ENCODE assay signal across 26 cellular contexts in the genomic region with DNA sequence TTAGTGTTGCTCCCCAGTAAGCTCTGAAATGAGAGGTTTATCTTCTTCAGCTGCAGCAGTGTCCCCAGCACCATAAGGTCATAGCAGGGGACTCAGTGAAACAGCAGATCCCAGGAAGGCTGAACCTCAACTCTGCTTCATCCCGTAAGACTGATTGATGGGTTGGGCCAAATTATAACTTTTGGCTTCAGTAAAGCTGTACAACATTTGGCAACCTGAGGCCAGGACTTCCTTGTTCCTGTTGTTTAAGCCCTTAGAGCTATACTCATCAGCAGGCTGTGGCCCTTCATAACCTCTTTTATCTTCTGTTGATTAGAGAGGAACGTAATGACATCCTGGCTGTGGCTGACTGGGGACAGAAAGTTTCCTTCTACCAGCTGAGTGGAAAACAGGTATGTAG. TPM values are rescaled to one million over a fixed set of nuclear protein-coding genes. Genes with fewer than 3 reads are reported as not detected.
A peak's percentile ranks its signal among the peaks of the same experiment; 100 is the strongest.
DNase-seq lines count a peak whose midpoint lies in the region; ATAC-seq and TF ChIP-seq lines count a peak whose summit lies in the region.
"Had no signal": no experiment of that assay in that cellular context is flagged by ENCODE, and none has a peak within 500 bp of the region (broad histone marks: within the 10 kb centered on the region; RNA-seq: fewer than 3 reads in every experiment).

No MANE protein-coding gene starts in this region.

- H3K4me3 ChIP-seq in hepatocyte (no peak overlapping the region), upper lobe of right lung (no peak overlapping the region), body of pancreas (no peak overlapping the region)

- no peaks in the 10 kb centered on the region for H3K79me2 ChIP-seq in hepatocyte

- H3K4me2 ChIP-seq in hepatocyte = no peak overlapping the region

- ATAC-seq in upper lobe of right lung (peak; percentile 51), HG03108 (IDR thresholded peaks at IDR 0.05; ENCODE audit: unreplicated experiment) (no peak), body of pancreas (no peak)

- intact Hi-C loops in upper lobe of right lung (cut with DNase I) = no loop called here
- intact Hi-C loops in body of pancreas (cut with DNase I) = no loop called here

- no peaks in the 10 kb centered on the region for H3K9me2 ChIP-seq in hepatocyte (replicated peaks; ENCODE audit: insufficient read depth)

- no peaks in the 10 kb centered on the region for H3K36me3 ChIP-seq in hepatocyte (replicated peaks; ENCODE audit: insufficient read depth, low read depth)
- H3K36me3 ChIP-seq in upper lobe of right lung = peaks cover 18% of the 10 kb centered on the region
- H3K36me3 ChIP-seq in body of pancreas (replicated peaks in 1 of 2; ENCODE audit: insufficient read depth in 1 of 2, low read depth in 2 of 2) = peaks cover 0 to 6% of the 10 kb centered on the region in 2 donors

- TF ChIP-seq CTCF in hepatocyte (IDR thresholded peaks at IDR 0.05; ENCODE audit: poor library complexity) (no peak), upper lobe of right lung (IDR thresholded peaks at IDR 0.05) (no peak), body of pancreas (IDR thresholded peaks at IDR 0.05) (no peak)

- H3K9me3 ChIP-seq in hepatocyte (ENCODE audit: low read depth) (no peaks in the 10 kb centered on the region), upper lobe of right lung (no peaks in the 10 kb centered on the region), body of pancreas (no peaks in the 10 kb centered on the region)

- H3K27me3 ChIP-seq in hepatocyte (no peaks in the 10 kb centered on the region), upper lobe of right lung (no peaks in the 10 kb centered on the region), body of pancreas (no peaks in the 10 kb centered on the region)

- H4K20me1 ChIP-seq in hepatocyte (ENCODE audit: insufficient read depth, poor library complexity, severe bottlenecking) = no peaks in the 10 kb centered on the region

- H3K27ac ChIP-seq in hepatocyte = peak overlapping the region; percentile 61
- H3K27ac ChIP-seq in upper lobe of right lung = no peak overlapping the region
- no peak overlapping the region for H3K27ac ChIP-seq in body of pancreas
- H3K27ac ChIP-seq: 22Rv1 had no signal

- TF ChIP-seq POLR2A in erythroblast (IDR thresholded peaks at IDR 0.05; ENCODE audit: low read length) = peak; percentile 41
- TF ChIP-seq POLR2A in body of pancreas (IDR thresholded peaks at IDR 0.05) = no peak

- H2AFZ ChIP-seq in hepatocyte = no peak overlapping the region

- WGBS in hepatocyte (ENCODE audit: low lambda C conversion rate, missing lambda C conversion rate) = 67% methylated on average over 2 of the region's 2 CpGs
- 38 to 52% methylated on average over 2 of the region's 2 CpGs for WGBS in body of pancreas, 2 donors

- DNase-seq in NCI-H82 (lab: John Stamatoyannopoulos, UW) (peak; percentile 44), NCI-H82 treated with DMSO at 0.1 percent for 48 hours (lab: John Stamatoyannopoulos, UW; ENCODE audit: unreplicated experiment) (no peak), erythroblast (lab: John Stamatoyannopoulos, UW) (peak; percentile 71 to 72), hepatocyte (ENCODE audit: low spot score) (peak; percentile 23), upper lobe of right lung (no peak), body of pancreas (no peak), NCI-H510A treated with DMSO at 0.1 percent for 48 hours (lab: John Stamatoyannopoulos, UW) (no peak)
- DNase-seq: activated CD4-positive, alpha-beta T cell treated with anti-CD3 and anti-CD28 coated beads for 4 hours; activated CD8-positive, alpha-beta memory T cell treated with anti-CD3 and anti-CD28 coated beads for 24 hours; activated naive CD4-positive, alpha-beta T cell; activated T-cell treated with anti-CD3 and anti-CD28 coated beads, Interleukin-2, amount 50 U/mL, for 24 hours; amniotic stem cell; KG1; NCI-H146; NCI-H510A; NK-92 treated with Interleukin-12 subunit alpha and Interleukin-12 subunit beta, amount 100 ng/mL, for 24 hours; retina; SIG-M5; stimulated activated naive CD4-positive, alpha-beta T cell treated with Interleukin-2 at 50 U/mL for 16 hours had no signal

- peaks cover 5% of the 10 kb centered on the region for H3K4me1 ChIP-seq in hepatocyte (ENCODE audit: insufficient read depth)
- no peaks in the 10 kb centered on the region for H3K4me1 ChIP-seq in upper lobe of right lung
- no peaks in the 10 kb centered on the region for H3K4me1 ChIP-seq in body of pancreas

RNA-seq across cellular contexts. Expression of a gene that starts 29.0 kb away (rescaled TPM):
- total RNA-seq in hepatocyte (14.6 and 17.3 TPM in 2 replicates), upper lobe of right lung (26.5 TPM), body of pancreas (10 to 100 TPM; 10.5 to 34.8 TPM)
- polyA plus RNA-seq in hepatocyte = 11.4 and 15.6 TPM in 2 replicates

RNA-seq across cellular contexts. Expression of a gene that starts 29.3 kb away (rescaled TPM):
- 25.0 and 27.5 TPM in 2 replicates for total RNA-seq in hepatocyte
- polyA plus RNA-seq in hepatocyte = 20.8 and 22.2 TPM in 2 replicates
- total RNA-seq in upper lobe of right lung = 36.4 TPM
- total RNA-seq in body of pancreas = 10 to 100 TPM; 18.7 to 23.1 TPM

RNA-seq across cellular contexts. Expression of a gene that starts 40.6 kb away (rescaled TPM):
- total RNA-seq in hepatocyte = 0.20 and 0.44 TPM in 2 replicates
- polyA plus RNA-seq in hepatocyte = 0.19 and 1.5 TPM in 2 replicates
- total RNA-seq in upper lobe of right lung = 0.55 TPM
- 1 to 10 TPM in 1 of 2 donors, under 1 TPM in 1; under 0.01 to 1.3 TPM for total RNA-seq in body of pancreas
- total RNA-seq: bronchial epithelial cell, G401, HT1080 had no signal

RNA-seq across cellular contexts. Expression of a gene that starts 59.4 kb away (rescaled TPM):
- not detected in 2 replicates for total RNA-seq in hepatocyte
- 0.19 TPM in 1 of 2 replicates, not detected in the other for polyA plus RNA-seq in hepatocyte
- total RNA-seq in upper lobe of right lung = not detected
- total RNA-seq in body of pancreas = not detected
- total RNA-seq: bronchial epithelial cell, dermis microvascular lymphatic vessel endothelial cell, G401, HT1080, osteocyte had no signal

Comparison
In these comparisons a context has a peak if more than half of its experiments do, and no peak if none do; other contexts are left out.
1. DNase-seq: peak in NCI-H82 (single experiment), erythroblast (2 of 2) and hepatocyte (single experiment); none in NCI-H82 treated with DMSO at 0.1 percent for 48 hours (single experiment), upper lobe of right lung (single experiment), body of pancreas (0 of 4) and NCI-H510A treated with DMSO at 0.1 percent for 48 hours (single experiment).